Comparison of ENCODE assay signal across 27 cellular contexts in the genomic region with DNA sequence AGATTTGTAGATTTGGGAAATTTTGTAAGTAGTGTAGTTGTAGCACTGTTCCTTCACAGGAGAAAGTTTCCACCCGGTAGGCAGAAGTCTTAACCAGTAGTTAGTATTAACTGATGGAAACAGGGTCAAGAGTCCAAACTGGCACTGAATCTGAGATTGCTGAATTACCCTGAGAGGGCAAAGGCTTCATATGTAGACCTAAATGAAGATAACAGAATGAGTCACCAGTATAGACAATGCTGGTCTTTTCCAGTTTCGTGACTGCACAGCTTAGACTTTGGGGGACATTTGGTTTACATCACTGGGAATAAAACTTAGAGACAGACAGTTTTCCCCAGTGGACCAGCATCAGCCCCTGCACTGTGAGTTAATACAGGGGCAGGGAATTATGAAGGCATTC.
DNase-seq lines count a peak whose midpoint lies in the region; ATAC-seq and TF ChIP-seq lines count a peak whose summit lies in the region.
"Had no signal": no experiment of that assay in that cellular context is flagged by ENCODE, and none has a peak within 500 bp of the region (broad histone marks: within the 10 kb centered on the region; RNA-seq: fewer than 3 reads in every experiment).

No MANE protein-coding gene starts in this region.

- DNase-seq in HuH-7 (ENCODE audit: low spot score) (peak; percentile 48), aorta (no peak), RKO (ENCODE audit: low spot score) (no peak), GM19240 (ENCODE audit: insufficient read length, low spot score) (no peak)
- DNase-seq: activated CD4-positive, CD25-positive, alpha-beta regulatory T cell; activated naive CD4-positive, alpha-beta T cell treated with anti-CD3 and anti-CD28 coated beads for 36 hours; adrenal gland; effector CD8-positive, alpha-beta T cell; EL; hypothalamus; immature natural killer cell; left ventricle myocardium superior; midbrain; NCI-H1092 treated with DMSO at 0.1 percent for 48 hours; NCI-H1930; NCI-H526; right cardiac atrium; RPMI8226; stimulated activated CD4-positive, alpha-beta T cell treated with anti-CD3 and anti-CD28 coated beads, Interleukin-2, amount 100 ng/mL, for 48 hours; T-helper 1 cell had no signal

- 35% methylated on average over 2 of the region's 2 CpGs for WGBS in liver
- WGBS in aorta, 2 donors = 90 to 93% methylated on average over 2 of the region's 2 CpGs

- H3K9me3 ChIP-seq in duodenal mucosa (ENCODE audit: control insufficient read depth in 1 of 2, low read length in 2 of 2) (no peaks in the 10 kb centered on the region), liver (ENCODE audit: control insufficient read depth in 4 of 4, low read length in 3 of 4) (no peaks in the 10 kb centered on the region), aorta (ENCODE audit: control insufficient read depth, low read length) (no peaks in the 10 kb centered on the region)
- H3K9me3 ChIP-seq: adrenal gland, esophagus muscularis mucosa had no signal

- ATAC-seq in aorta (ENCODE audit: low FRiP score) (no peak), GM19395 (IDR thresholded peaks at IDR 0.05; ENCODE audit: unreplicated experiment) (no peak)
- ATAC-seq: left ventricle myocardium superior; natural killer cell treated with Interleukin-12 subunit alpha and Interleukin-12 subunit beta and Interleukin-15 and Interleukin-18, amount 100 ng/mL, for 72 hours; right cardiac atrium had no signal

- no peaks in the 10 kb centered on the region for H3K27me3 ChIP-seq in duodenal mucosa (ENCODE audit: control insufficient read depth in 1 of 2, insufficient read depth in 2 of 2, low read length in 2 of 2)
- H3K27me3 ChIP-seq in liver (ENCODE audit: control insufficient read depth in 4 of 4, insufficient read depth in 4 of 4, low read length in 3 of 4) = no peaks in the 10 kb centered on the region
- H3K27me3 ChIP-seq in aorta (ENCODE audit: control insufficient read depth in 1 of 2, insufficient read depth in 2 of 2, low read length in 1 of 2) = no peaks in the 10 kb centered on the region
- H3K27me3 ChIP-seq: adrenal gland, esophagus muscularis mucosa had no signal

- peak; percentile 42 to 53 for TF ChIP-seq RAD21 in liver (IDR thresholded peaks at IDR 0.05)

- H3K9ac ChIP-seq in duodenal mucosa (ENCODE audit: low read depth in 1 of 2, low read length in 2 of 2) = no peak overlapping the region
- no peak overlapping the region for H3K9ac ChIP-seq in liver (ENCODE audit: low read depth in 1 of 2, low read length in 2 of 2)
- H3K9ac ChIP-seq: parathyroid adenoma had no signal

- H3K27ac ChIP-seq in duodenal mucosa (ENCODE audit: low read depth, low read length) (peak overlapping the region; percentile 6), liver (ENCODE audit: low read depth in 1 of 2, low read length in 2 of 2) (peak overlapping the region; percentile 26 to 70), aorta (ENCODE audit: low read depth in 1 of 2, low read length in 2 of 2) (no peak overlapping the region)
- H3K27ac ChIP-seq: adrenal gland, C4-2B, esophagus muscularis mucosa, parathyroid adenoma had no signal

- TF ChIP-seq CTCF in liver (IDR thresholded peaks at IDR 0.05; ENCODE audit: low read depth, low read length, missing input control) = no peak

- H3K4me1 ChIP-seq in duodenal mucosa (ENCODE audit: control insufficient read depth in 1 of 2, insufficient read depth in 2 of 2, low read length in 2 of 2) (peaks cover 35 to 39% of the 10 kb centered on the region in 2 donors), liver (ENCODE audit: control insufficient read depth in 4 of 4, insufficient read depth in 4 of 4, low read length in 3 of 4) (peaks cover 0 to 7% (median 4%) of the 10 kb centered on the region in 4 donors), aorta (ENCODE audit: control insufficient read depth in 1 of 2, insufficient read depth in 2 of 2, low read length in 2 of 2) (peaks cover 1 to 6% of the 10 kb centered on the region in 2 donors)
- H3K4me1 ChIP-seq: adrenal gland, parathyroid adenoma had no signal

- peak overlapping the region in 1 of 2 donors; percentile 9 for H3K4me3 ChIP-seq in duodenal mucosa (ENCODE audit: low read depth in 1 of 2, low read length in 2 of 2)
- H3K4me3 ChIP-seq in liver (ENCODE audit: low read depth in 1 of 3, low read length in 3 of 3) = no peak overlapping the region
- no peak overlapping the region for H3K4me3 ChIP-seq in aorta (ENCODE audit: low read length in 2 of 2)
- H3K4me3 ChIP-seq: adrenal gland, esophagus muscularis mucosa had no signal

- H3K36me3 ChIP-seq in duodenal mucosa (ENCODE audit: control insufficient read depth in 1 of 2, insufficient read depth in 2 of 2, low read length in 2 of 2) = no peaks in the 10 kb centered on the region
- no peaks in the 10 kb centered on the region for H3K36me3 ChIP-seq in liver (ENCODE audit: control insufficient read depth in 4 of 4, insufficient read depth in 3 of 4, low read depth in 1 of 4, low read length in 3 of 4)
- no peaks in the 10 kb centered on the region for H3K36me3 ChIP-seq in aorta (ENCODE audit: control insufficient read depth in 1 of 2, insufficient read depth in 2 of 2, low read length in 1 of 2)
- H3K36me3 ChIP-seq: adrenal gland had no signal

- intact Hi-C loops in aorta (cut with DNase I) = no loop called here

TF ChIP-seq in liver, 16 proteins besides CTCF, POLR2A, EP300 and RAD21:
- TF ChIP-seq RXRA (IDR thresholded peaks at IDR 0.05) = peak in 1 of 2 donors; percentile 88
- TF ChIP-seq, protein P1, sequence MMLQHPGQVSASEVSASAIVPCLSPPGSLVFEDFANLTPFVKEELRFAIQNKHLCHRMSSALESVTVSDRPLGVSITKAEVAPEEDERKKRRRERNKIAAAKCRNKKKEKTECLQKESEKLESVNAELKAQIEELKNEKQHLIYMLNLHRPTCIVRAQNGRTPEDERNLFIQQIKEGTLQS (IDR thresholded peaks at IDR 0.05) = peak; percentile 94
- TF ChIP-seq EGR1 (IDR thresholded peaks at IDR 0.05; ENCODE audit: low read depth in 2 of 2) = peak in 1 of 2 donors; percentile 44
- TF ChIP-seq HNF4G (IDR thresholded peaks at IDR 0.05) = peak; percentile 93
- TF ChIP-seq TAF1 (conservative IDR thresholded peaks at IDR 0.05) = no peak
- TF ChIP-seq, protein P2, sequence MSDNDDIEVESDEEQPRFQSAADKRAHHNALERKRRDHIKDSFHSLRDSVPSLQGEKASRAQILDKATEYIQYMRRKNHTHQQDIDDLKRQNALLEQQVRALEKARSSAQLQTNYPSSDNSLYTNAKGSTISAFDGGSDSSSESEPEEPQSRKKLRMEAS (IDR thresholded peaks at IDR 0.05) = peak; percentile 60
- peak; percentile 98 to 99 for TF ChIP-seq JUND (IDR thresholded peaks at IDR 0.05)
- peak; percentile 37 for TF ChIP-seq NR2F2 (IDR thresholded peaks at IDR 0.05)
- peak; percentile 64 for TF ChIP-seq ZBTB33 (IDR thresholded peaks at IDR 0.05)
- no peak for TF ChIP-seq GABPA (IDR thresholded peaks at IDR 0.05 in 1 of 2, conservative IDR thresholded peaks at IDR 0.05 in 1 of 2)
- peak; percentile 93 for TF ChIP-seq SP1 (IDR thresholded peaks at IDR 0.05)
- TF ChIP-seq FOXA1 (IDR thresholded peaks at IDR 0.05) = peak; percentile 16
- peak; percentile 98 to 99 for TF ChIP-seq HNF4A (conservative IDR thresholded peaks at IDR 0.05)
- TF ChIP-seq FOXA2 (IDR thresholded peaks at IDR 0.05) = no peak
- peak; percentile 80 for TF ChIP-seq REST (IDR thresholded peaks at IDR 0.05)
- peak; percentile 72 for TF ChIP-seq YY1 (IDR thresholded peaks at IDR 0.05)

Comparison
In these comparisons a context has a peak if more than half of its experiments do, and no peak if none do; other contexts are left out.
1. H3K27ac ChIP-seq: peak in duodenal mucosa (single experiment) and liver (2 of 2); none in aorta (0 of 2).